ENCODE assay signal across 13 cellular contexts in genomic region chr17:16922386-16923096, GRCh38. TPM values are rescaled to one million over a fixed set of nuclear protein-coding genes. Genes with fewer than 3 reads are reported as not detected.
A peak's percentile ranks its signal among the peaks of the same experiment; 100 is the strongest.
DNase-seq lines count a peak whose midpoint lies in the region; ATAC-seq and TF ChIP-seq lines count a peak whose summit lies in the region.
"Had no signal": no experiment of that assay in that cellular context is flagged by ENCODE, and none has a peak within 500 bp of the region (broad histone marks: within the 10 kb centered on the region; RNA-seq: fewer than 3 reads in every experiment).

No MANE protein-coding gene starts in this region.

- H3K4me3 ChIP-seq in mesendoderm (ENCODE audit: low read length) (no peak overlapping the region), uterus (no peak overlapping the region)
- H3K4me3 ChIP-seq: cardiac muscle cell had no signal

- no peak overlapping the region for H2BK5ac ChIP-seq in mesendoderm (ENCODE audit: low read length)

- no peak overlapping the region for H3K9ac ChIP-seq in mesendoderm (ENCODE audit: low read length)

- no peak overlapping the region for H3K4me3 Mint-ChIP-seq in HFFc6
- H3K4me3 Mint-ChIP-seq in activated CD8-positive, alpha-beta T cell treated with anti-CD3 and anti-CD28 coated beads, Interleukin-2, amount 10 ng/mL, durations not matched to agents 7 days and 5 days, result no peak overlapping the region

- H3K9me3 ChIP-seq in uterus, result no peaks in the 10 kb centered on the region

- peak; percentile 29 for TF ChIP-seq CTCF in HFFc6 (IDR thresholded peaks at IDR 0.05)
- no peak for TF ChIP-seq CTCF in uterus (IDR thresholded peaks at IDR 0.05)

- peaks cover 6% of the 10 kb centered on the region for H3K27me3 Mint-ChIP-seq in HFFc6 (ENCODE audit: insufficient read depth)
- H3K27me3 Mint-ChIP-seq in activated CD8-positive, alpha-beta T cell treated with anti-CD3 and anti-CD28 coated beads, Interleukin-2, amount 10 ng/mL, durations not matched to agents 7 days and 5 days (ENCODE audit: low read depth), result no peaks in the 10 kb centered on the region

- no peaks in the 10 kb centered on the region for H3K4me1 Mint-ChIP-seq in HFFc6 (ENCODE audit: low read depth)
- H3K4me1 Mint-ChIP-seq in activated CD8-positive, alpha-beta T cell treated with anti-CD3 and anti-CD28 coated beads, Interleukin-2, amount 10 ng/mL, durations not matched to agents 7 days and 5 days (ENCODE audit: low read depth), result no peaks in the 10 kb centered on the region

- H3K4me1 ChIP-seq in mesendoderm (ENCODE audit: control insufficient read depth, low read depth, low read length) (no peaks in the 10 kb centered on the region), uterus (no peaks in the 10 kb centered on the region)

- H3K27ac ChIP-seq in mesendoderm (ENCODE audit: low read depth, low read length) (no peak overlapping the region), uterus (no peak overlapping the region)
- H3K27ac ChIP-seq: cardiac muscle cell, RWPE1 had no signal

- no peak for ATAC-seq in activated CD8-positive, alpha-beta T cell treated with anti-CD3 and anti-CD28 coated beads, Interleukin-2, amount 10 ng/mL, durations not matched to agents 7 days and 5 days

- no peaks in the 10 kb centered on the region for H3K36me3 Mint-ChIP-seq in HFFc6 (ENCODE audit: low read depth)
- H3K36me3 Mint-ChIP-seq in activated CD8-positive, alpha-beta T cell treated with anti-CD3 and anti-CD28 coated beads, Interleukin-2, amount 10 ng/mL, durations not matched to agents 7 days and 5 days (ENCODE audit: low read depth), result no peaks in the 10 kb centered on the region

- no CpG with 5 or more reads among the region's 4 CpGs for WGBS in mesendoderm (ENCODE audit: extremely low coverage, insufficient coverage, low lambda C conversion rate)

- DNase-seq in DMS53 (lab: John Stamatoyannopoulos, UW) (peak; percentile 52), DMS53 treated with DMSO at 0.1 percent for 48 hours (lab: John Stamatoyannopoulos, UW; ENCODE audit: unreplicated experiment) (no peak), HFFc6 (no peak), mesendoderm (peak; percentile 47), uterus (no peak)
- DNase-seq in activated CD8-positive, alpha-beta T cell treated with anti-CD3 and anti-CD28 coated beads, Interleukin-2, amount 10 ng/mL, durations not matched to agents 7 days and 5 days, result peak; percentile 28
- DNase-seq in stimulated activated CD4-positive, alpha-beta T cell treated with anti-CD3 and anti-CD28 coated beads, Interleukin-1b, Interleukin-23, amount 100 ng/mL, for 48 hours, result no peak
- no peak for DNase-seq in stimulated activated naive CD4-positive, alpha-beta T cell treated with Interleukin-2 at 50 U/mL for 16 hours (lab: John Stamatoyannopoulos, UW)
- DNase-seq: activated CD8-positive, alpha-beta memory T cell treated with anti-CD3 and anti-CD28 coated beads for 24 hours had no signal

- H3K36me3 ChIP-seq in mesendoderm (ENCODE audit: control insufficient read depth, insufficient read depth, low read length) (no peaks in the 10 kb centered on the region), uterus (no peaks in the 10 kb centered on the region)
- H3K36me3 ChIP-seq: cardiac muscle cell had no signal

- no peak overlapping the region for H3K4ac ChIP-seq in mesendoderm (ENCODE audit: low read depth, low read length)

- CTCF ChIA-PET in activated CD8-positive, alpha-beta T cell treated with anti-CD3 and anti-CD28 coated beads, Interleukin-2, amount 10 ng/mL, durations not matched to agents 7 days and 5 days (lab: Charles Lee), result interaction anchor here (2.3 kb wide), 1 partner anchor 68 kb away, joined by 13 read pairs; no protein-coding TSS in a partner anchor

- no peak overlapping the region for H4K8ac ChIP-seq in mesendoderm (ENCODE audit: low read depth, low read length)

- no peak overlapping the region for H3K23ac ChIP-seq in mesendoderm (ENCODE audit: low read length)

- TF ChIP-seq POLR2A in uterus (IDR thresholded peaks at IDR 0.05), result no peak

- H3K27ac Mint-ChIP-seq in HFFc6, result no peak overlapping the region
- H3K27ac Mint-ChIP-seq in activated CD8-positive, alpha-beta T cell treated with anti-CD3 and anti-CD28 coated beads, Interleukin-2, amount 10 ng/mL, durations not matched to agents 7 days and 5 days, result no peak overlapping the region

- no peak overlapping the region for H2BK15ac ChIP-seq in mesendoderm (replicated peaks; ENCODE audit: low read depth)

- no peak overlapping the region for H3K56ac ChIP-seq in mesendoderm (ENCODE audit: low read length)

- no peaks in the 10 kb centered on the region for H3K27me3 ChIP-seq in mesendoderm (ENCODE audit: insufficient read depth, low read length, poor library complexity)
- no peaks in the 10 kb centered on the region for H3K27me3 ChIP-seq in uterus
- H3K27me3 ChIP-seq: cardiac muscle cell had no signal

- no peaks in the 10 kb centered on the region for H3K79me2 ChIP-seq in mesendoderm (ENCODE audit: control insufficient read depth, insufficient read depth, low read length)

- H3K18ac ChIP-seq in mesendoderm (ENCODE audit: low read length), result no peak overlapping the region

- no peak overlapping the region for H4K5ac ChIP-seq in mesendoderm (ENCODE audit: low read length)

- H2AK5ac ChIP-seq in mesendoderm (ENCODE audit: low read length), result no peak overlapping the region

- H3K4me2 ChIP-seq in mesendoderm (ENCODE audit: low read length), result no peak overlapping the region

- no peaks in the 10 kb centered on the region for H3K9me3 Mint-ChIP-seq in HFFc6
- no peaks in the 10 kb centered on the region for H3K9me3 Mint-ChIP-seq in activated CD8-positive, alpha-beta T cell treated with anti-CD3 and anti-CD28 coated beads, Interleukin-2, amount 10 ng/mL, durations not matched to agents 7 days and 5 days (ENCODE audit: insufficient read depth)

- POLR2A ChIA-PET in activated CD8-positive, alpha-beta T cell treated with anti-CD3 and anti-CD28 coated beads, Interleukin-2, amount 10 ng/mL, durations not matched to agents 7 days and 5 days (lab: Charles Lee), result no interaction called here

- intact Hi-C loops in uterus (cut with DNase I; ENCODE audit: low total_unique reads), result no loop called here

- H2BK120ac ChIP-seq in mesendoderm (ENCODE audit: low read depth, low read length), result no peak overlapping the region

- no peaks in the 10 kb centered on the region for H3K79me1 ChIP-seq in mesendoderm (ENCODE audit: low read length)

RNA-seq across cellular contexts. Expression of gene TNFRSF13B, which starts 49.4 kb away (rescaled TPM):
- not detected for total RNA-seq in HFFc6 (2021; fragmentation: NEBNext Ultra II Directional; extraction: Animal tissue kit (Norgen Biotek cat#: 25700))
- not detected for total RNA-seq in activated CD8-positive, alpha-beta T cell treated with anti-CD3 and anti-CD28 coated beads, Interleukin-2, amount 10 ng/mL, durations not matched to agents 7 days and 5 days
- 0.95 TPM for polyA plus RNA-seq in mesendoderm (2013, experiment 1 of 2)
- polyA plus RNA-seq in mesendoderm (2013, experiment 2 of 2), result 0.81 TPM
- not detected for total RNA-seq in uterus
- total RNA-seq: A172, cardiac muscle cell, lung microvascular endothelial cell had no signal
- polyA plus RNA-seq: cardiac muscle cell had no signal

Comparison
In these comparisons a context has a peak if more than half of its experiments do, and no peak if none do; other contexts are left out.
1. DNase-seq: peak in DMS53 (single experiment), activated CD8-positive, alpha-beta T cell treated with anti-CD3 and anti-CD28 coated beads, Interleukin-2, amount 10 ng/mL, durations not matched to agents 7 days and 5 days (single experiment) and mesendoderm (single experiment); none in DMS53 treated with DMSO at 0.1 percent for 48 hours (single experiment), HFFc6 (single experiment), uterus (0 of 2), stimulated activated CD4-positive, alpha-beta T cell treated with anti-CD3 and anti-CD28 coated beads, Interleukin-1b, Interleukin-23, amount 100 ng/mL, for 48 hours (single experiment) and stimulated activated naive CD4-positive, alpha-beta T cell treated with Interleukin-2 at 50 U/mL for 16 hours (single experiment).